16 cellular contexts compared by ENCODE assay signal in genomic region chr11:107490836-107491235, GRCh38.
"Had no signal": no experiment of that assay in that cellular context is flagged by ENCODE, and none has a peak within 500 bp of the region (broad histone marks: within the 10 kb centered on the region; RNA-seq: fewer than 3 reads in every experiment).

No MANE protein-coding gene starts in this region.

- H3K4me3 ChIP-seq: coronary artery, dorsolateral prefrontal cortex, esophagus muscularis mucosa, gastroesophageal sphincter, heart left ventricle, hepatocyte, left lung, lower lobe of right lung had no signal

- H3K9me3 ChIP-seq: esophagus muscularis mucosa, gastroesophageal sphincter, left lung, lower lobe of right lung had no signal

- H3K4me2 ChIP-seq: hepatocyte had no signal

- DNase-seq: dermis blood vessel endothelial cell; dorsolateral prefrontal cortex; effector CD4-positive, alpha-beta T cell; effector memory CD4-positive, alpha-beta T cell; foreskin keratinocyte; heart left ventricle; left cardiac atrium; left lung; left ventricle myocardium superior; lower lobe of right lung; mesenchymal stem cell; naive thymus-derived CD4-positive, alpha-beta T cell had no signal

- H3K4me1 ChIP-seq: left lung, lower lobe of right lung had no signal

- H3K27ac ChIP-seq: coronary artery, dorsolateral prefrontal cortex, esophagus muscularis mucosa, foreskin keratinocyte, gastroesophageal sphincter, heart left ventricle, hepatocyte, left lung, lower lobe of right lung had no signal

- H3K79me2 ChIP-seq: hepatocyte had no signal

- H3K27me3 ChIP-seq: esophagus muscularis mucosa, foreskin keratinocyte, gastroesophageal sphincter, heart left ventricle, hepatocyte, left lung had no signal

- ATAC-seq: foreskin keratinocyte; gastroesophageal sphincter; heart left ventricle; left cardiac atrium; left lung; left ventricle myocardium superior; lower lobe of right lung; naive thymus-derived CD4-positive, alpha-beta T cell had no signal

- H2AFZ ChIP-seq: hepatocyte had no signal

- H3K36me3 ChIP-seq: esophagus muscularis mucosa, gastroesophageal sphincter, heart left ventricle, left lung, lower lobe of right lung had no signal
